8 cellular contexts compared by ENCODE assay signal in the genomic region with DNA sequence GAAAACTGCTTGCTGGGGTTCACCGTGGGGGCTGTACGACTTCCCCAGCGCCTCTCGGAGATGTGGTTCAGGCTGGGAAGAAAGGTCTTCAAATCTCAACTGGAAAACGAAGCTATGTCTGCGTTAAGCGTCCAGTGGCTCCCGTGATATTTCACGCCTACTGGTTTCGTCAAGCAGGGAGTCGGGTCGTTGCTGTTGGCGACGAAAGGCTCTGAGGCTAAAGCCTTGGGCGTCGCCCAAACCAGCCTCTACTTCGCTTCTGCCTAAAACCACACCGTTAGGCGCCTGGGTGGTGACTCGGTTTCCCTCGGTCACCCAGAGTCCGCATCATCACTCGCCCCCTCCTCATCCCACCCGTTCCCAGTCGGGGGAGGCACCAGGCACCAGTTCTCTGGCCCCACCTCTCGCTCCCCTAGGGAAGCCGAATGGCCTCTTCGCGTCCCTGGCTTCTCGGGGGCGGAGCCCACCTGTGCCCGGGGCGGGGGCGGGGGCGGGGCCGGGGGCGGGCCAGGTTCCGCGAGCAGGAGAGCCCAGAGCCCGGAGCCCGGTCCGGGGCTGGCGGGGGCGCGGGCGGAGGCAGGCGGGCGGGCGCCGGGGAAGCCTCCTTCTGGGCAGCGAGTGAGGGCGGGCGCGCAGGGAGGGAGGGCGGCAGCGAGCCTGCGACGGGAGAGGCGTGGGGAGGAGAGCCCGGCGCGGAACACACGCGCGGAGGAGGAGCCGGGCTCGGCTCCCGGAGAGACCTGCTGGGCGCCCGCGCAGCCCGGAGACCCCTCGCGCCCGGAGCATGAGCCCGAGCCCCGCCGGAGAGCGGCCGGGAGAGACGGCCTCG. TPM values are rescaled to one million over a fixed set of nuclear protein-coding genes. Genes with fewer than 3 reads are reported as not detected.
DNase-seq lines count a peak whose midpoint lies in the region; ATAC-seq and TF ChIP-seq lines count a peak whose summit lies in the region.

A gene (plus strand): TSS at position 510 of the 829 bp plus-strand sequence. CDS start 438 bp downstream, outside the sequence.

- DNase-seq in NCI-H2171 (lab: John Stamatoyannopoulos, UW), result peak; percentile 90
- DNase-seq in activated CD8-positive, alpha-beta memory T cell treated with anti-CD3 and anti-CD28 coated beads, Interleukin-2, amount 50 U/mL, for 4 hours, result peak; percentile 42
- peak; percentile 15 to 23 for DNase-seq in erythroblast (lab: John Stamatoyannopoulos, UW)
- peak; percentile 75 to 83 for DNase-seq in thyroid gland
- no peak for DNase-seq in AML-193 (lab: John Stamatoyannopoulos, UW)

- TF ChIP-seq CTCF in GM12875 (IDR thresholded peaks at IDR 0.05; ENCODE audit: borderline replicate concordance, insufficient read depth, low read depth, low read length), result no peak
- no peak for TF ChIP-seq CTCF in thyroid gland (IDR thresholded peaks at IDR 0.05)

- H3K4me1 ChIP-seq in muscle layer of duodenum (ENCODE audit: control insufficient read depth in 1 of 2, insufficient read depth in 2 of 2, low read length in 2 of 2) (peaks cover 0 to 13% of the 10 kb centered on the region in 2 donors), thyroid gland (peaks cover 0 to 12% of the 10 kb centered on the region in 2 donors)

- ATAC-seq in GM21737 (IDR thresholded peaks at IDR 0.05; ENCODE audit: unreplicated experiment), result no peak

- H3K36me3 ChIP-seq in muscle layer of duodenum (ENCODE audit: control insufficient read depth in 1 of 2, insufficient read depth in 2 of 2, low read length in 2 of 2), result no peaks in the 10 kb centered on the region
- no peaks in the 10 kb centered on the region for H3K36me3 ChIP-seq in thyroid gland

- no peak for TF ChIP-seq POLR2A in erythroblast (IDR thresholded peaks at IDR 0.05; ENCODE audit: low read length)
- TF ChIP-seq POLR2A in thyroid gland (IDR thresholded peaks at IDR 0.05), result peak in 1 of 2 donors; percentile 45

- intact Hi-C loops in thyroid gland (cut with DNase I), result no loop called here

- no peak within 1 kb of the TSS for H3K27ac ChIP-seq in muscle layer of duodenum (ENCODE audit: low read length)
- no peak within 1 kb of the TSS for H3K27ac ChIP-seq in thyroid gland

- H3K27me3 ChIP-seq in muscle layer of duodenum (ENCODE audit: low read depth, low read length), result peaks cover 18% of the 10 kb centered on the region
- no peaks in the 10 kb centered on the region for H3K27me3 ChIP-seq in thyroid gland

- 4 to 9% methylated on average over 18 to 30 of the region's 82 CpGs for WGBS in thyroid gland, 2 donors

- H3K4me3 ChIP-seq in GM12875 (ENCODE audit: low read depth, low read length) (peak within 1 kb of the TSS; percentile 36), muscle layer of duodenum (ENCODE audit: low read depth in 1 of 2, low read length in 2 of 2) (peak within 1 kb of the TSS; percentile 63), thyroid gland (replicated peaks in 1 of 3) (peak within 1 kb of the TSS in 2 of 3 donors; percentile 46 to 49)

- H3K9me3 ChIP-seq in muscle layer of duodenum (ENCODE audit: control insufficient read depth in 1 of 2, low read length in 2 of 2) (no peaks in the 10 kb centered on the region), thyroid gland (no peaks in the 10 kb centered on the region)

RNA-seq across cellular contexts. Expression of the gene that starts here (rescaled TPM):
- total RNA-seq in thyroid gland, result 1 to 10 TPM; 3.9 to 6.6 (median 5.6) TPM

Comparison
In these comparisons a context has a peak if more than half of its experiments do, and no peak if none do; other contexts are left out.
1. DNase-seq: peak in NCI-H2171 (single experiment), activated CD8-positive, alpha-beta memory T cell treated with anti-CD3 and anti-CD28 coated beads, Interleukin-2, amount 50 U/mL, for 4 hours (single experiment), erythroblast (2 of 2) and thyroid gland (2 of 2); none in AML-193 (0 of 2).
2. Peak in every context shown above with its lines, with median percentiles within 50 percentile points of each other: H3K4me3 ChIP-seq.